In genomic region chr4:153523941-153524386, GRCh38 we compare ENCODE assay signal across 12 cellular contexts. TPM values are rescaled to one million over a fixed set of nuclear protein-coding genes. Genes with fewer than 3 reads are reported as not detected.
DNase-seq lines count a peak whose midpoint lies in the region; ATAC-seq and TF ChIP-seq lines count a peak whose summit lies in the region.
"Had no signal": no experiment of that assay in that cellular context is flagged by ENCODE, and none has a peak within 500 bp of the region (broad histone marks: within the 10 kb centered on the region; RNA-seq: fewer than 3 reads in every experiment).

No MANE protein-coding gene starts in this region.

- peaks cover 93% of the 10 kb centered on the region for H3K4me1 ChIP-seq in CD8-positive, alpha-beta T cell (ENCODE audit: insufficient read depth, low read length)
- H3K4me1 ChIP-seq in HUES64 (ENCODE audit: insufficient read depth, low read length): peaks cover 26% of the 10 kb centered on the region

- 59% methylated on average over 4 of the region's 4 CpGs for WGBS in HUES64

- no peaks in the 10 kb centered on the region for H3K27me3 ChIP-seq in CD8-positive, alpha-beta T cell (ENCODE audit: insufficient read depth, low read length)
- no peaks in the 10 kb centered on the region for H3K27me3 ChIP-seq in HUES64 (ENCODE audit: insufficient read depth, low read length)

- no peaks in the 10 kb centered on the region for H3K9me3 ChIP-seq in CD8-positive, alpha-beta T cell (ENCODE audit: low read length)
- no peaks in the 10 kb centered on the region for H3K9me3 ChIP-seq in HUES64 (ENCODE audit: insufficient read depth, low read depth, low read length)

- H3K27me3 Mint-ChIP-seq in CD8-positive, alpha-beta T cell (ENCODE audit: low read depth): no peaks in the 10 kb centered on the region
- H3K27me3 Mint-ChIP-seq in naive B cell: no peaks in the 10 kb centered on the region

- no peak for DNase-seq in CD8-positive, alpha-beta T cell
- DNase-seq in astrocyte of the hippocampus (ENCODE audit: low read depth, low spot score) (peak; percentile 37), naive B cell (no peak), GOT3 (lab: John Stamatoyannopoulos, UW) (no peak), posterior vena cava (ENCODE audit: low spot score) (no peak)
- DNase-seq: NCI-H345; stimulated activated naive CD4-positive, alpha-beta T cell had no signal

- H3K4me1 Mint-ChIP-seq in CD8-positive, alpha-beta T cell (ENCODE audit: low read depth): peaks cover 91% of the 10 kb centered on the region
- peaks cover 85 to 99% (median 96%) of the 10 kb centered on the region in 3 donors for H3K4me1 Mint-ChIP-seq in naive B cell

- no peaks in the 10 kb centered on the region for H3K36me3 ChIP-seq in CD8-positive, alpha-beta T cell (ENCODE audit: insufficient read depth, low read length)
- no peaks in the 10 kb centered on the region for H3K36me3 ChIP-seq in HUES64 (ENCODE audit: insufficient read depth, low read length)

- no peak overlapping the region for H3K9ac ChIP-seq in HUES64 (ENCODE audit: low read depth, low read length)

- no peak for TF ChIP-seq CTCF in CD8-positive, alpha-beta T cell (IDR thresholded peaks at IDR 0.05)

- ATAC-seq in CD8-positive, alpha-beta T cell: no peak
- ATAC-seq in naive B cell (ENCODE audit: low read depth in 2 of 2): peak in 1 of 2 donors; percentile 5
- ATAC-seq in HG02623 (IDR thresholded peaks at IDR 0.05; ENCODE audit: unreplicated experiment): no peak
- no peak for ATAC-seq in HG03432 (IDR thresholded peaks at IDR 0.05; ENCODE audit: unreplicated experiment)
- ATAC-seq: K562 had no signal

- H3K4me3 ChIP-seq in CD8-positive, alpha-beta T cell (ENCODE audit: low read depth, low read length): no peak overlapping the region
- H3K4me3 ChIP-seq in HUES64 (ENCODE audit: low read length): no peak overlapping the region
- H3K4me3 ChIP-seq: K562, smooth muscle cell had no signal

- no peaks in the 10 kb centered on the region for H3K9me3 Mint-ChIP-seq in CD8-positive, alpha-beta T cell
- H3K9me3 Mint-ChIP-seq in naive B cell: peaks cover 0 to 2% (median 0%) of the 10 kb centered on the region in 7 donors

- CTCF ChIA-PET in CD8-positive, alpha-beta T cell (lab: Charles Lee): interaction anchor here (1.0 to 1.7 kb wide), 3 partner anchors 13 to 91 kb away, joined by 3 to 4 read pairs (median 3); no protein-coding TSS in a partner anchor

- H3K36me3 Mint-ChIP-seq in CD8-positive, alpha-beta T cell: peaks cover 21% of the 10 kb centered on the region
- peaks cover 0 to 4% of the 10 kb centered on the region in 2 donors for H3K36me3 Mint-ChIP-seq in naive B cell

- peak overlapping the region; percentile 77 for H3K4me3 Mint-ChIP-seq in CD8-positive, alpha-beta T cell
- peak overlapping the region; percentile 62 to 88 (median 82) for H3K4me3 Mint-ChIP-seq in naive B cell

- H3K27ac ChIP-seq in CD8-positive, alpha-beta T cell (ENCODE audit: low read depth, low read length): no peak overlapping the region
- H3K27ac ChIP-seq in HUES64 (ENCODE audit: low read depth, low read length): 0 out of 2 replicates have a peak overlapping the region, but pooled peaks have one; percentile 36

- intact Hi-C loops in CD8-positive, alpha-beta T cell (cut with DNase I, micrococcal nuclease): loop anchor here (2.0 to 10.0 kb wide), 5 partner anchors 13 to 91 kb away; no protein-coding TSS in a partner anchor
- intact Hi-C loops in posterior vena cava (cut with DNase I): no loop called here

- peak overlapping the region; percentile 94 for H3K27ac Mint-ChIP-seq in CD8-positive, alpha-beta T cell
- H3K27ac Mint-ChIP-seq in naive B cell: peak overlapping the region; percentile 93 to 98 (median 94)

- POLR2A ChIA-PET in CD8-positive, alpha-beta T cell (lab: Charles Lee): interaction anchor here (1.5 to 2.4 kb wide), 4 partner anchors 35 to 58 kb away, joined by 4 to 18 read pairs (median 6); partner anchors contain the start of gene TMEM131L

RNA-seq across cellular contexts. Expression of gene TMEM131L, which starts 57.8 kb away (rescaled TPM):
- total RNA-seq in CD8-positive, alpha-beta T cell: 10 to 100 TPM; 80.8 to 83.1 TPM
- 18.4 TPM for polyA plus RNA-seq in HUES64 (2013, experiment 1 of 2)
- 17.6 TPM for polyA plus RNA-seq in HUES64 (2013, experiment 2 of 2)
- 10 to 100 TPM; 52.2 to 86.7 (median 68.1) TPM for polyA plus RNA-seq in naive B cell (ENCODE audit: low read depth in 6 of 6)
- total RNA-seq in posterior vena cava: 10 to 100 TPM; 11.4 to 12.0 TPM

Comparison
In these comparisons a context has a peak if more than half of its experiments do, and no peak if none do; other contexts are left out.
1. RNA of gene TMEM131L, which starts 57.8 kb away (total RNA-seq): 80.8 to 83.1 TPM in CD8-positive, alpha-beta T cell; 11.4 to 12.0 TPM in posterior vena cava; every median in the first group is over 4 times any median in the second.
2. intact Hi-C loops: an anchor here in CD8-positive, alpha-beta T cell (2.0 to 10.0 kb wide); none called in posterior vena cava.